In the genomic region with DNA sequence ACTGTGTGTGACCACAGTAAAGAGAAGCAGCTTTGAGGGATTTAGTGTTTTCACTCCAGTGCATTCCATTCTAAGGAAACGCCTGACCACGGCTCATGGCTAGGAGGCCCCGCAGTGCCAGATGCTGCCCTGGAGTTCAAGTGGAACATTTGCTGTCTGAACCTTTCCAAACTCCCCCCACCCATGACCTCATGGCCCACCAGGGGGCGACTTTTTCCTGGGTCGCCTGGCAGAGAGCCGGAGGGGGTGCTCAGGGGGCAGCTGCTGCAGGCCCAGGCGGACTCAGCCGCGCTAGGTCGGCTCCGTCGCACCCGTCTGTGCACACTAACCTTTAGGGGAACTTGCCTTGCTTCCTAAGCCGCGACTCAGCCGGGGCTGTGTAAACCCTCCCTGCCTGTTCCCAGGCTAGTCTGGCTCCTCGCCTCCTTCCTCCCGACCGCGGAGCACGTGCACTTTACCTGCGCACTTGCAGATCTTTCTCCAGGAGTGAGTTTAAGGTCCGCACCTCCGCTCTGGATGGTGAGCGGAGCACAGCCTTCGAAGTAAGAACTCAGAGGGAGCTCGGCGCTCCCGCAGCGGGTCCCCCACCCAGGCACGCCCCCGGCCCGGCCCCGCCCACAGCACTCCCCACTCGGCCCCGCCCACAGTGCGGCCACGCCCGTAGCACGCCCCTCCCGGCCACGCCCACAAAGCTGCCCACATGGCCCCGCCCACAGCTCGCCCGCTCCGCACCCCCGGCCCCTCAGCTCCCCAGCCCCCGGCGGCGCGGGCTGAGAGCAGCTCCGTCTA, we compare ENCODE assay signal across 8 cellular contexts. TPM values are rescaled to one million over a fixed set of nuclear protein-coding genes. Genes with fewer than 3 reads are reported as not detected.
A peak's percentile ranks its signal among the peaks of the same experiment; 100 is the strongest.
DNase-seq lines count a peak whose midpoint lies in the region; ATAC-seq and TF ChIP-seq lines count a peak whose summit lies in the region.

A gene (minus strand): TSS at position 550 of the 789 bp plus-strand sequence. CDS start 17,441 bp downstream, outside the sequence.

- peaks cover 93% of the 10 kb centered on the region for H3K27me3 Mint-ChIP-seq in H9 (ENCODE audit: low read depth)

- peaks cover 6 to 11% of the 10 kb centered on the region in 2 experiments for H3K9me3 Mint-ChIP-seq in H9

- H4K8ac ChIP-seq in H9 (replicated peaks; ENCODE audit: insufficient read length, low read depth, low read length): no peak within 1 kb of the TSS

- H3K79me1 ChIP-seq in H9 (ENCODE audit: insufficient read depth, low read depth, low read length, poor library complexity, severe bottlenecking): no peaks in the 10 kb centered on the region

- peaks cover 17% of the 10 kb centered on the region for H3K23me2 ChIP-seq in H9 (ENCODE audit: insufficient read length, low read depth, low read length, poor library complexity, severe bottlenecking)

- no peak within 1 kb of the TSS for H2BK5ac ChIP-seq in H9 (ENCODE audit: insufficient read length, low read length)

- no peak within 1 kb of the TSS for H3K27ac ChIP-seq in H9 (ENCODE audit: insufficient read length, low read depth, low read length)

- H3K9me3 ChIP-seq in H9 (ENCODE audit: control insufficient read depth, low read depth, low read length) (no peaks in the 10 kb centered on the region), NT2/D1 (ENCODE audit: insufficient read depth, low read length) (no peaks in the 10 kb centered on the region)

- no peak within 1 kb of the TSS for H3K4ac ChIP-seq in H9 (ENCODE audit: low read depth, low read length)

- peak; percentile 57 for TF ChIP-seq CTCF in H9 (conservative IDR thresholded peaks at IDR 0.05)

- whole genome bisulfite sequencing in H9 (ENCODE audit: extremely low coverage, insufficient read length, low lambda C conversion rate): no CpG with 5 or more reads among the region's 52 CpGs

- no peak within 1 kb of the TSS for H4K5ac ChIP-seq in H9 (ENCODE audit: insufficient read length, low read depth, low read length)

- ATAC-seq in Right ventricle myocardium superior (ENCODE audit: poor library complexity) (peak; percentile 43), sciatic nerve (peak; percentile 58), HG03139 (IDR thresholded peaks at IDR 0.05; ENCODE audit: unreplicated experiment) (no peak), GM18867 (IDR thresholded peaks at IDR 0.05; ENCODE audit: unreplicated experiment) (no peak)

- H3K4me3 ChIP-seq in NT2/D1 (ENCODE audit: insufficient read length, low read depth): peak within 1 kb of the TSS; percentile 50

- H2AK5ac ChIP-seq in H9 (ENCODE audit: insufficient read length, low read length): no peak within 1 kb of the TSS

- no peak within 1 kb of the TSS for H2BK120ac ChIP-seq in H9 (ENCODE audit: low read depth, low read length, poor library complexity, severe bottlenecking)

- no peak within 1 kb of the TSS for H4K91ac ChIP-seq in H9 (ENCODE audit: insufficient read length, low read depth, low read length)

- H2BK12ac ChIP-seq in H9 (ENCODE audit: insufficient read length, low read depth, low read length): no peak within 1 kb of the TSS

- no peaks in the 10 kb centered on the region for H4K20me1 ChIP-seq in H9 (ENCODE audit: control insufficient read depth, insufficient read depth, insufficient read length)

- H3T11ph ChIP-seq in H9 (ENCODE audit: low read length): no peak within 1 kb of the TSS

- no peak within 1 kb of the TSS for H3K18ac ChIP-seq in H9 (ENCODE audit: insufficient read length, low read depth, low read length)

- no peak within 1 kb of the TSS for H2AFZ ChIP-seq in H9 (ENCODE audit: low read length)

- H3K56ac ChIP-seq in H9 (ENCODE audit: insufficient read length, low read depth, low read length): no peak within 1 kb of the TSS

- no peak within 1 kb of the TSS for H2BK20ac ChIP-seq in H9 (ENCODE audit: low read depth, low read length, poor library complexity, severe bottlenecking)

- no peaks in the 10 kb centered on the region; the same call in 1 of the 2 replicates for H3K4me1 ChIP-seq in H9 (ENCODE audit: insufficient read depth, low read length)
- H3K4me1 ChIP-seq in NT2/D1 (ENCODE audit: insufficient read depth, insufficient read length): peaks cover 8% of the 10 kb centered on the region

- H3K9ac ChIP-seq in H9 (ENCODE audit: extremely low read depth, insufficient read length, low read length) (no peak within 1 kb of the TSS), NT2/D1 (ENCODE audit: insufficient read length, low read depth) (peak within 1 kb of the TSS; percentile 51)

- H3K79me2 ChIP-seq in H9 (ENCODE audit: insufficient read depth, low read length): no peaks in the 10 kb centered on the region

- H3K4me3 Mint-ChIP-seq in H9: peak within 1 kb of the TSS; percentile 60 to 83

- no peaks in the 10 kb centered on the region for H3K36me3 ChIP-seq in NT2/D1 (ENCODE audit: insufficient read depth, insufficient read length, low read length)

- no peak within 1 kb of the TSS for H3K23ac ChIP-seq in H9 (ENCODE audit: insufficient read length, low read depth, low read length)

- peaks cover 24 to 27% of the 10 kb centered on the region in 2 experiments for H3K4me1 Mint-ChIP-seq in H9

- intact Hi-C loops in Right ventricle myocardium superior (cut with DNase I) (no loop called here), sciatic nerve (cut with DNase I) (loop anchor here (10.0 kb wide), 1 partner anchor 1084 kb away; no protein-coding TSS in a partner anchor)

- H3K36me3 Mint-ChIP-seq in H9 (ENCODE audit: insufficient read depth in 1 of 3, low read depth in 3 of 3): peaks cover 0 to 3% (median 0%) of the 10 kb centered on the region in 3 experiments; a peak in 2 of 7 replicates

- no peak within 1 kb of the TSS for H2BK15ac ChIP-seq in H9 (ENCODE audit: low read depth, low read length)

- DNase-seq in H9 (peak; percentile 83), NT2/D1 (ENCODE audit: low read depth, low spot score) (no peak), Right ventricle myocardium superior (peak; percentile 70), sciatic nerve (ENCODE audit: low spot score) (peak; percentile 73), DMS153 (lab: John Stamatoyannopoulos, UW) (no peak)
- DNase-seq in activated effector memory CD4-positive, alpha-beta T cell treated with anti-CD3 and anti-CD28 coated beads, Interleukin-2, amount 50 U/mL, for 16 hours: peak; percentile 90

- H3K27me3 ChIP-seq in H9 (ENCODE audit: insufficient read depth, low read length) (peaks cover 52% of the 10 kb centered on the region), NT2/D1 (ENCODE audit: insufficient read depth, insufficient read length) (peaks cover 69% of the 10 kb centered on the region)

- no peak within 1 kb of the TSS for H3K14ac ChIP-seq in H9 (ENCODE audit: insufficient read depth, low read length)

- no peak within 1 kb of the TSS; a peak in 2 of 7 replicates for H3K27ac Mint-ChIP-seq in H9

- peak within 1 kb of the TSS; percentile 65 for H3K4me2 ChIP-seq in H9 (ENCODE audit: insufficient read depth, insufficient read length, low read length)

RNA-seq across cellular contexts. Expression of the gene that starts here (rescaled TPM):
- total RNA-seq in H9 (2021) (0.31 and 0.44 TPM in 2 replicates), Right ventricle myocardium superior (0.16 TPM), sciatic nerve (0.98 TPM)

Comparison
In these comparisons a context has a peak if more than half of its experiments do, and no peak if none do; other contexts are left out.
1. Peak in DNase-seq and H3K4me2 ChIP-seq in H9; RNA of the gene not detected or under 1 TPM.
2. Peak in DNase-seq and ATAC-seq in Right ventricle myocardium superior; RNA of the gene not detected or under 1 TPM.
3. Peak in DNase-seq and ATAC-seq in sciatic nerve; RNA of the gene not detected or under 1 TPM.